Comparison of ENCODE assay signal across 8 cellular contexts in the genomic region with DNA sequence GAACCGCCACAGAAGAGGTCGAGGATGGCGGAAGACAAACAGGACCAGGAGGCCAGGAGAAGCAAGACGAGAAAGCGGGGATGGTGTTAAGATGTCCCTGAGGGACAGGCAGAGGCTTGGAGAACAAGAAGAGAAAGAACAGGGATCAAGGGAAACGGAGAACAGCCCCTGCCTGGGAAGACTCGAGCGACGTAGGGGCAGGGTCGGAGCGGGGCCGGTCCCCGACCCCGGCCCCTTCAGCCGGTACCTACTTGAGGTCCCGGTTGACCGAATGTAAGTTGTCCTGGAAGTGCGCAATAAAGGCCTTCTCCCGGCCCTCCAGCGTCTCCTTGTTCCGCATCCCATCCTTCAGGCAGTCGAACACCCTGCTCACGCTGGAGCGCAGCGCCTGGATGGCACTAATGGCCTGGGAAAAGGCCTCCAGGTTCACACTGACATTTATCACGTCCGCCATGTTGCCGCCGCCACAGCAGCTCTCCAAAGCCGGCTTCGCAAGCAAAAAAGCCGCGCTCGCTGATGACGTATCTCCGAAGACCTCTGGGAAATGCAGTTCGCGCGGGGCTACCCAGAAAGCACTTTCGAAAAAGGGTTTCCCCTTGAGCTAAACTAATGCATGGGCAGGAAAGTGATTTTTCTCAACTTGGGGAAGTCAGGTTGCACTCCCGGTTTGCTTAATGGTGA. TPM values are rescaled to one million over a fixed set of nuclear protein-coding genes. Genes with fewer than 3 reads are reported as not detected.
DNase-seq lines count a peak whose midpoint lies in the region; ATAC-seq lines count a peak whose summit lies in the region.

A gene with protein sequence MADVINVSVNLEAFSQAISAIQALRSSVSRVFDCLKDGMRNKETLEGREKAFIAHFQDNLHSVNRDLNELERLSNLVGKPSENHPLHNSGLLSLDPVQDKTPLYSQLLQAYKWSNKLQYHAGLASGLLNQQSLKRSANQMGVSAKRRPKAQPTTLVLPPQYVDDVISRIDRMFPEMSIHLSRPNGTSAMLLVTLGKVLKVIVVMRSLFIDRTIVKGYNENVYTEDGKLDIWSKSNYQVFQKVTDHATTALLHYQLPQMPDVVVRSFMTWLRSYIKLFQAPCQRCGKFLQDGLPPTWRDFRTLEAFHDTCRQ (minus strand): TSS at position 477 of the 681 bp plus-strand sequence. CDS start 23 bp downstream, at position 454.

- peaks cover 26 to 35% (median 30%) of the 10 kb centered on the region in 3 donors for H3K4me1 Mint-ChIP-seq in naive B cell
- peaks cover 49% of the 10 kb centered on the region for H3K4me1 Mint-ChIP-seq in stimulated activated effector memory CD8-positive, alpha-beta T cell treated with anti-CD3 and anti-CD28 coated beads, Interleukin-12 subunit alpha, Interleukin-12 subunit beta, amount 100 ng/mL, for 72 hours

- ATAC-seq in GM21717 (IDR thresholded peaks at IDR 0.05; ENCODE audit: unreplicated experiment), result peak; percentile 84
- peak; percentile 98 for ATAC-seq in naive B cell (ENCODE audit: low read depth in 2 of 2)
- ATAC-seq in stimulated activated effector memory CD8-positive, alpha-beta T cell treated with anti-CD3 and anti-CD28 coated beads, Interleukin-12 subunit alpha, Interleukin-12 subunit beta, amount 100 ng/mL, for 72 hours, result peak; percentile 98

- H3K36me3 Mint-ChIP-seq in naive B cell, result peaks cover 4 to 7% of the 10 kb centered on the region in 2 donors
- H3K36me3 Mint-ChIP-seq in stimulated activated effector memory CD8-positive, alpha-beta T cell treated with anti-CD3 and anti-CD28 coated beads, Interleukin-12 subunit alpha, Interleukin-12 subunit beta, amount 100 ng/mL, for 72 hours, result peaks cover 24% of the 10 kb centered on the region

- H3K9me3 Mint-ChIP-seq in naive B cell, result no peaks in the 10 kb centered on the region
- H3K9me3 Mint-ChIP-seq in stimulated activated effector memory CD8-positive, alpha-beta T cell treated with anti-CD3 and anti-CD28 coated beads, Interleukin-12 subunit alpha, Interleukin-12 subunit beta, amount 100 ng/mL, for 72 hours, result no peaks in the 10 kb centered on the region

- H3K27me3 Mint-ChIP-seq in naive B cell, result peaks cover 5 to 10% (median 7%) of the 10 kb centered on the region in 3 donors

- H3K4me3 Mint-ChIP-seq in naive B cell, result peak within 1 kb of the TSS; percentile 90 to 99 (median 96)
- H3K4me3 Mint-ChIP-seq in stimulated activated effector memory CD8-positive, alpha-beta T cell treated with anti-CD3 and anti-CD28 coated beads, Interleukin-12 subunit alpha, Interleukin-12 subunit beta, amount 100 ng/mL, for 72 hours, result peak within 1 kb of the TSS; percentile 92

- DNase-seq in DMS114 treated with DMSO at 0.1 percent for 48 hours (lab: John Stamatoyannopoulos, UW; ENCODE audit: unreplicated experiment), result peak; percentile 83
- DNase-seq in Kasumi-1 (lab: John Stamatoyannopoulos, UW), result peak; percentile 93 to 94
- peak; percentile 98 for DNase-seq in RKO (ENCODE audit: low spot score)
- peak; percentile 81 for DNase-seq in activated T-helper 1 cell treated with Interleukin-2 at 50 U/mL for 16 hours (ENCODE audit: low read depth)
- DNase-seq in fibroblast of gingiva (ENCODE audit: low read depth), result peak; percentile 81
- DNase-seq in naive B cell, result peak; percentile 93
- peak; percentile 80 to 94 for DNase-seq in stimulated activated effector memory CD8-positive, alpha-beta T cell treated with anti-CD3 and anti-CD28 coated beads, Interleukin-12 subunit alpha, Interleukin-12 subunit beta, amount 100 ng/mL, for 72 hours (ENCODE audit: low spot score in 2 of 2)

- peak within 1 kb of the TSS; percentile 84 to 96 (median 93) for H3K27ac Mint-ChIP-seq in naive B cell
- H3K27ac Mint-ChIP-seq in stimulated activated effector memory CD8-positive, alpha-beta T cell treated with anti-CD3 and anti-CD28 coated beads, Interleukin-12 subunit alpha, Interleukin-12 subunit beta, amount 100 ng/mL, for 72 hours, result peak within 1 kb of the TSS; percentile 93

RNA-seq across cellular contexts. Expression of the gene that starts here (rescaled TPM):
- polyA plus RNA-seq in naive B cell (ENCODE audit: low read depth in 6 of 6), result 10 to 100 TPM; 33.1 to 76.9 (median 40.5) TPM

Comparison
In these comparisons a context has a peak if more than half of its experiments do, and no peak if none do; other contexts are left out.
1. Peak in every context shown above with its lines: DNase-seq and ATAC-seq.